In genomic region chr6:11120273-11121005, GRCh38 we compare ENCODE assay signal across 1 cellular context.
TF ChIP-seq lines count a peak whose summit lies in the region.

No MANE protein-coding gene starts in this region.

TF ChIP-seq in GM12878, 131 proteins besides CTCF, POLR2A, EP300 and RAD21:
- TF ChIP-seq FOS (IDR thresholded peaks at IDR 0.05; ENCODE audit: borderline replicate concordance, extremely low read depth, insufficient read length) (no peak), ZNF24 (IDR thresholded peaks at IDR 0.05) (no peak), NR2C1 (IDR thresholded peaks at IDR 0.05) (no peak), CEBPZ (IDR thresholded peaks at IDR 0.05; ENCODE audit: low read depth, low read length) (no peak), ZNF207 (IDR thresholded peaks at IDR 0.05; ENCODE audit: borderline replicate concordance) (no peak), KLF5 (IDR thresholded peaks at IDR 0.05; ENCODE audit: partially characterized antibody) (no peak), MAX (IDR thresholded peaks at IDR 0.05; ENCODE audit: low read depth, low read length) (no peak), SMARCA5 (IDR thresholded peaks at IDR 0.05) (no peak), USF2 (IDR thresholded peaks at IDR 0.05; ENCODE audit: borderline replicate concordance, low read depth, low read length) (no peak), TCF12 (IDR thresholded peaks at IDR 0.05; ENCODE audit: low read depth, low read length) (no peak), EGR1 (IDR thresholded peaks at IDR 0.05; ENCODE audit: borderline replicate concordance in 1 of 2, low read depth in 2 of 2, low read length in 2 of 2) (no peak), GATAD2B (conservative IDR thresholded peaks at IDR 0.05; ENCODE audit: low read depth) (no peak), HCFC1 (IDR thresholded peaks at IDR 0.05; ENCODE audit: low read length) (no peak), CHD2 (IDR thresholded peaks at IDR 0.05; ENCODE audit: borderline replicate concordance, low read depth, low read length) (no peak), RBBP5 (conservative IDR thresholded peaks at IDR 0.05) (no peak), BCLAF1 (IDR thresholded peaks at IDR 0.05) (no peak), ATF2 (IDR thresholded peaks at IDR 0.05; ENCODE audit: low read length) (no peak), ZNF217 (IDR thresholded peaks at IDR 0.05) (no peak), PRDM15 (CRISPR knock-in tag; IDR thresholded peaks at IDR 0.05) (no peak), SKIL (IDR thresholded peaks at IDR 0.05; ENCODE audit: low read depth, poor library complexity, severe bottlenecking) (no peak)
